Comparison of ENCODE assay signal across 8 cellular contexts in genomic region chr3:88149516-88150362, GRCh38. TPM values are rescaled to one million over a fixed set of nuclear protein-coding genes. Genes with fewer than 3 reads are reported as not detected.
DNase-seq lines count a peak whose midpoint lies in the region; ATAC-seq and TF ChIP-seq lines count a peak whose summit lies in the region.

Gene C3orf38 (plus strand): TSS chr3:88149959. CDS start chr3:88150053, 94 bp downstream.

- POLR2A ChIA-PET in GM10248 (lab: Yijun Ruan, JAX), result interaction anchor here (1.6 kb wide), 1 partner anchor 91 kb away, joined by 8 read pairs; the partner anchor contains the start of gene CGGBP1

- peak within 1 kb of the TSS; percentile 73 for H3K27ac ChIP-seq in temporal lobe (ENCODE audit: low read depth, low read length)

- DNase-seq in GM10248 (ENCODE audit: extremely low spot score), result peak; percentile 86
- peak; percentile 70 for DNase-seq in NCI-H1048 (lab: John Stamatoyannopoulos, UW)
- peak; percentile 77 to 84 for DNase-seq in activated naive CD4-positive, alpha-beta T cell treated with anti-CD3 and anti-CD28 coated beads, Interleukin-2, amount 50 U/mL, for 72 hours (ENCODE audit: low spot score in 2 of 2)
- peak; percentile 90 for DNase-seq in glomerular visceral epithelial cell (ENCODE audit: extremely low spot score)
- DNase-seq in omental fat pad (ENCODE audit: low spot score), result peak; percentile 67

- H3K27ac Mint-ChIP-seq in activated naive CD4-positive, alpha-beta T cell treated with anti-CD3 and anti-CD28 coated beads, Interleukin-2, amount 50 U/mL, for 72 hours, result peak within 1 kb of the TSS; percentile 98

- peaks cover 14 to 34% of the 10 kb centered on the region in 2 donors for H3K36me3 Mint-ChIP-seq in activated naive CD4-positive, alpha-beta T cell treated with anti-CD3 and anti-CD28 coated beads, Interleukin-2, amount 50 U/mL, for 72 hours

- CTCF ChIA-PET in GM10248 (lab: Yijun Ruan, JAX), result interaction anchor here (0.8 to 2.6 kb wide), 13 partner anchors 8 to 117 kb away, joined by 3 to 12 read pairs (median 3); no protein-coding TSS in a partner anchor

- peak; percentile 80 for ATAC-seq in HG02588 (IDR thresholded peaks at IDR 0.05; ENCODE audit: unreplicated experiment)
- peak; percentile 95 for ATAC-seq in SK-N-SH treated with all-trans-retinoic acid at 6 μM for 48 hours
- ATAC-seq in activated naive CD4-positive, alpha-beta T cell treated with anti-CD3 and anti-CD28 coated beads, Interleukin-2, amount 50 U/mL, for 72 hours, result peak; percentile 90 to 93
- peak; percentile 96 for ATAC-seq in omental fat pad (ENCODE audit: low FRiP score)

- TF ChIP-seq CTCF in GM10248 (IDR thresholded peaks at IDR 0.05; ENCODE audit: control extremely low read depth, extremely low read depth, low read depth, missing control alignments) (no peak), omental fat pad (IDR thresholded peaks at IDR 0.05) (no peak)

- H3K9me3 Mint-ChIP-seq in activated naive CD4-positive, alpha-beta T cell treated with anti-CD3 and anti-CD28 coated beads, Interleukin-2, amount 50 U/mL, for 72 hours, result no peaks in the 10 kb centered on the region

TF ChIP-seq in SK-N-SH treated with all-trans-retinoic acid at 6 μM for 48 hours, 23 proteins besides CTCF, POLR2A, EP300 and RAD21:
- peak; percentile 71; the same call in 1 of the 2 replicates for TF ChIP-seq POU6F1 (CRISPR knock-in tag; IDR thresholded peaks at IDR 0.05; ENCODE audit: borderline replicate concordance, low read depth)
- TF ChIP-seq ISL1 (CRISPR knock-in tag; IDR thresholded peaks at IDR 0.05), result 0 out of 2 replicates have a peak, but pooled peaks have one; percentile 26
- no peak for TF ChIP-seq ARNTL (CRISPR knock-in tag; IDR thresholded peaks at IDR 0.05; ENCODE audit: borderline replicate concordance, low read depth)
- TF ChIP-seq PPARA (CRISPR knock-in tag; IDR thresholded peaks at IDR 0.05; ENCODE audit: borderline replicate concordance), result no peak
- TF ChIP-seq RARB (CRISPR knock-in tag; IDR thresholded peaks at IDR 0.05), result 0 out of 2 replicates have a peak, but pooled peaks have one; percentile 22
TF ChIP-seq in SK-N-SH treated with all-trans-retinoic acid at 6 μM for 48 hours: peak in this region for 3.

RNA-seq across cellular contexts. Expression of gene C3orf38, which starts in this region (rescaled TPM):
- total RNA-seq in activated naive CD4-positive, alpha-beta T cell treated with anti-CD3 and anti-CD28 coated beads, Interleukin-2, amount 50 U/mL, for 72 hours, result 10 to 100 TPM; 21.8 to 24.4 TPM
- 10 to 100 TPM; 12.2 to 23.6 (median 19.0) TPM for total RNA-seq in omental fat pad
- 38.4 TPM for total RNA-seq in temporal lobe

Comparison
In these comparisons a context has a peak if more than half of its experiments do, and no peak if none do; other contexts are left out.
1. Peak in every context shown above with its lines: DNase-seq, ATAC-seq and H3K27ac ChIP-seq.